In the genomic region with DNA sequence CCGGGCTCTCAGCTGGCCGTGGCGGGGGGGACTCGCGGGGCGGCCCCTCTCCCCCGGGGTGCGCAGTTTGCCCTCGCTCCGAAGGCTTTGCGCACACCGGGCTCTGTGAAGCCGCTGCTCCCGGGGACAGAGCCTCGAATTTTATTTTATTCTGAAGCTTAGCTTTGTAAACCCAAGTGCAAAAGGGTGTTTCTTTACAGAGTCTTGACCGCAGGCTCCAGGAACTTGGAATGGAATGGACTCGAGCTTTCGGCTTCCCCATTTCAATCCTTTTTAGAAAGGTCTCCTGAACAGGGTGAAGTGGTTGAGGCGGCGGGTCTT, we compare ENCODE assay signal across 2 cellular contexts.
TF ChIP-seq lines count a peak whose summit lies in the region.

No MANE protein-coding gene starts in this region.

TF ChIP-seq in GM23338, 12 proteins besides CTCF, POLR2A, EP300 and RAD21 (continued from another document):
- TF ChIP-seq EZH2phosphoT487 (IDR thresholded peaks at IDR 0.05; ENCODE audit: unreplicated experiment), result no peak
- TF ChIP-seq, protein P1, sequence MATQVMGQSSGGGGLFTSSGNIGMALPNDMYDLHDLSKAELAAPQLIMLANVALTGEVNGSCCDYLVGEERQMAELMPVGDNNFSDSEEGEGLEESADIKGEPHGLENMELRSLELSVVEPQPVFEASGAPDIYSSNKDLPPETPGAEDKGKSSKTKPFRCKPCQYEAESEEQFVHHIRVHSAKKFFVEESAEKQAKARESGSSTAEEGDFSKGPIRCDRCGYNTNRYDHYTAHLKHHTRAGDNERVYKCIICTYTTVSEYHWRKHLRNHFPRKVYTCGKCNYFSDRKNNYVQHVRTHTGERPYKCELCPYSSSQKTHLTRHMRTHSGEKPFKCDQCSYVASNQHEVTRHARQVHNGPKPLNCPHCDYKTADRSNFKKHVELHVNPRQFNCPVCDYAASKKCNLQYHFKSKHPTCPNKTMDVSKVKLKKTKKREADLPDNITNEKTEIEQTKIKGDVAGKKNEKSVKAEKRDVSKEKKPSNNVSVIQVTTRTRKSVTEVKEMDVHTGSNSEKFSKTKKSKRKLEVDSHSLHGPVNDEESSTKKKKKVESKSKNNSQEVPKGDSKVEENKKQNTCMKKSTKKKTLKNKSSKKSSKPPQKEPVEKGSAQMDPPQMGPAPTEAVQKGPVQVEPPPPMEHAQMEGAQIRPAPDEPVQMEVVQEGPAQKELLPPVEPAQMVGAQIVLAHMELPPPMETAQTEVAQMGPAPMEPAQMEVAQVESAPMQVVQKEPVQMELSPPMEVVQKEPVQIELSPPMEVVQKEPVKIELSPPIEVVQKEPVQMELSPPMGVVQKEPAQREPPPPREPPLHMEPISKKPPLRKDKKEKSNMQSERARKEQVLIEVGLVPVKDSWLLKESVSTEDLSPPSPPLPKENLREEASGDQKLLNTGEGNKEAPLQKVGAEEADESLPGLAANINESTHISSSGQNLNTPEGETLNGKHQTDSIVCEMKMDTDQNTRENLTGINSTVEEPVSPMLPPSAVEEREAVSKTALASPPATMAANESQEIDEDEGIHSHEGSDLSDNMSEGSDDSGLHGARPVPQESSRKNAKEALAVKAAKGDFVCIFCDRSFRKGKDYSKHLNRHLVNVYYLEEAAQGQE (IDR thresholded peaks at IDR 0.05; ENCODE audit: unreplicated experiment), result no peak
- TF ChIP-seq STAT1 (IDR thresholded peaks at IDR 0.05; ENCODE audit: unreplicated experiment), result no peak
- no peak for TF ChIP-seq EZH2 (IDR thresholded peaks at IDR 0.05; ENCODE audit: low read depth, unreplicated experiment)
- TF ChIP-seq ZNF331 (CRISPR knock-in tag; IDR thresholded peaks at IDR 0.05; ENCODE audit: low read depth), result no peak
- TF ChIP-seq POLR2AphosphoS5 (IDR thresholded peaks at IDR 0.05; ENCODE audit: low read depth), result no peak
- TF ChIP-seq, protein P2, sequence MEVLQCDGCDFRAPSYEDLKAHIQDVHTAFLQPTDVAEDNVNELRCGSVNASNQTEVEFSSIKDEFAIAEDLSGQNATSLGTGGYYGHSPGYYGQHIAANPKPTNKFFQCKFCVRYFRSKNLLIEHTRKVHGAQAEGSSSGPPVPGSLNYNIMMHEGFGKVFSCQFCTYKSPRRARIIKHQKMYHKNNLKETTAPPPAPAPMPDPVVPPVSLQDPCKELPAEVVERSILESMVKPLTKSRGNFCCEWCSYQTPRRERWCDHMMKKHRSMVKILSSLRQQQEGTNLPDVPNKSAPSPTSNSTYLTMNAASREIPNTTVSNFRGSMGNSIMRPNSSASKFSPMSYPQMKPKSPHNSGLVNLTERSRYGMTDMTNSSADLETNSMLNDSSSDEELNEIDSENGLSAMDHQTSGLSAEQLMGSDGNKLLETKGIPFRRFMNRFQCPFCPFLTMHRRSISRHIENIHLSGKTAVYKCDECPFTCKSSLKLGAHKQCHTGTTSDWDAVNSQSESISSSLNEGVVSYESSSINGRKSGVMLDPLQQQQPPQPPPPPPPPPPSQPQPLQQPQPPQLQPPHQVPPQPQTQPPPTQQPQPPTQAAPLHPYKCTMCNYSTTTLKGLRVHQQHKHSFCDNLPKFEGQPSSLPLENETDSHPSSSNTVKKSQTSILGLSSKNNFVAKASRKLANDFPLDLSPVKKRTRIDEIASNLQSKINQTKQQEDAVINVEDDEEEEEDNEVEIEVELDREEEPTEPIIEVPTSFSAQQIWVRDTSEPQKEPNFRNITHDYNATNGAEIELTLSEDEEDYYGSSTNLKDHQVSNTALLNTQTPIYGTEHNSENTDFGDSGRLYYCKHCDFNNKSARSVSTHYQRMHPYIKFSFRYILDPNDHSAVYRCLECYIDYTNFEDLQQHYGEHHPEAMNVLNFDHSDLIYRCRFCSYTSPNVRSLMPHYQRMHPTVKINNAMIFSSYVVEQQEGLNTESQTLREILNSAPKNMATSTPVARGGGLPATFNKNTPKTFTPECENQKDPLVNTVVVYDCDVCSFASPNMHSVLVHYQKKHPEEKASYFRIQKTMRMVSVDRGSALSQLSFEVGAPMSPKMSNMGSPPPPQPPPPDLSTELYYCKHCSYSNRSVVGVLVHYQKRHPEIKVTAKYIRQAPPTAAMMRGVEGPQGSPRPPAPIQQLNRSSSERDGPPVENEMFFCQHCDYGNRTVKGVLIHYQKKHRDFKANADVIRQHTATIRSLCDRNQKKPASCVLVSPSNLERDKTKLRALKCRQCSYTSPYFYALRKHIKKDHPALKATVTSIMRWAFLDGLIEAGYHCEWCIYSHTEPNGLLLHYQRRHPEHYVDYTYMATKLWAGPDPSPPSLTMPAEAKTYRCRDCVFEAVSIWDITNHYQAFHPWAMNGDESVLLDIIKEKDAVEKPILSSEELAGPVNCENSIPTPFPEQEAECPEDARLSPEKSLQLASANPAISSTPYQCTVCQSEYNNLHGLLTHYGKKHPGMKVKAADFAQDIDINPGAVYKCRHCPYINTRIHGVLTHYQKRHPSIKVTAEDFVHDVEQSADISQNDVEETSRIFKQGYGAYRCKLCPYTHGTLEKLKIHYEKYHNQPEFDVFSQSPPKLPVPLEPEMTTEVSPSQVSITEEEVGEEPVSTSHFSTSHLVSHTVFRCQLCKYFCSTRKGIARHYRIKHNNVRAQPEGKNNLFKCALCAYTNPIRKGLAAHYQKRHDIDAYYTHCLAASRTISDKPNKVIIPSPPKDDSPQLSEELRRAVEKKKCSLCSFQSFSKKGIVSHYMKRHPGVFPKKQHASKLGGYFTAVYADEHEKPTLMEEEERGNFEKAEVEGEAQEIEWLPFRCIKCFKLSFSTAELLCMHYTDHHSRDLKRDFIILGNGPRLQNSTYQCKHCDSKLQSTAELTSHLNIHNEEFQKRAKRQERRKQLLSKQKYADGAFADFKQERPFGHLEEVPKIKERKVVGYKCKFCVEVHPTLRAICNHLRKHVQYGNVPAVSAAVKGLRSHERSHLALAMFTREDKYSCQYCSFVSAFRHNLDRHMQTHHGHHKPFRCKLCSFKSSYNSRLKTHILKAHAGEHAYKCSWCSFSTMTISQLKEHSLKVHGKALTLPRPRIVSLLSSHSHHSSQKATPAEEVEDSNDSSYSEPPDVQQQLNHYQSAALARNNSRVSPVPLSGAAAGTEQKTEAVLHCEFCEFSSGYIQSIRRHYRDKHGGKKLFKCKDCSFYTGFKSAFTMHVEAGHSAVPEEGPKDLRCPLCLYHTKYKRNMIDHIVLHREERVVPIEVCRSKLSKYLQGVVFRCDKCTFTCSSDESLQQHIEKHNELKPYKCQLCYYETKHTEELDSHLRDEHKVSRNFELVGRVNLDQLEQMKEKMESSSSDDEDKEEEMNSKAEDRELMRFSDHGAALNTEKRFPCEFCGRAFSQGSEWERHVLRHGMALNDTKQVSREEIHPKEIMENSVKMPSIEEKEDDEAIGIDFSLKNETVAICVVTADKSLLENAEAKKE (CRISPR knock-in tag; IDR thresholded peaks at IDR 0.05), result no peak

TF ChIP-seq in WTC11, 78 proteins besides CTCF, POLR2A, EP300 and RAD21 (continued from another document):
- TF ChIP-seq SOX15 (CRISPR knock-in tag; IDR thresholded peaks at IDR 0.05) (no peak), JAZF1 (CRISPR knock-in tag; IDR thresholded peaks at IDR 0.05) (no peak), MXD4 (CRISPR knock-in tag; IDR thresholded peaks at IDR 0.05; ENCODE audit: borderline replicate concordance) (no peak), SMAD4 (CRISPR knock-in tag; IDR thresholded peaks at IDR 0.05) (no peak), CREM (CRISPR knock-in tag; IDR thresholded peaks at IDR 0.05) (no peak), ZNF232 (CRISPR knock-in tag; IDR thresholded peaks at IDR 0.05) (no peak), NR2C2 (CRISPR knock-in tag; IDR thresholded peaks at IDR 0.05) (no peak), TP53 (CRISPR knock-in tag; IDR thresholded peaks at IDR 0.05) (no peak)
- TF ChIP-seq, protein P3, sequence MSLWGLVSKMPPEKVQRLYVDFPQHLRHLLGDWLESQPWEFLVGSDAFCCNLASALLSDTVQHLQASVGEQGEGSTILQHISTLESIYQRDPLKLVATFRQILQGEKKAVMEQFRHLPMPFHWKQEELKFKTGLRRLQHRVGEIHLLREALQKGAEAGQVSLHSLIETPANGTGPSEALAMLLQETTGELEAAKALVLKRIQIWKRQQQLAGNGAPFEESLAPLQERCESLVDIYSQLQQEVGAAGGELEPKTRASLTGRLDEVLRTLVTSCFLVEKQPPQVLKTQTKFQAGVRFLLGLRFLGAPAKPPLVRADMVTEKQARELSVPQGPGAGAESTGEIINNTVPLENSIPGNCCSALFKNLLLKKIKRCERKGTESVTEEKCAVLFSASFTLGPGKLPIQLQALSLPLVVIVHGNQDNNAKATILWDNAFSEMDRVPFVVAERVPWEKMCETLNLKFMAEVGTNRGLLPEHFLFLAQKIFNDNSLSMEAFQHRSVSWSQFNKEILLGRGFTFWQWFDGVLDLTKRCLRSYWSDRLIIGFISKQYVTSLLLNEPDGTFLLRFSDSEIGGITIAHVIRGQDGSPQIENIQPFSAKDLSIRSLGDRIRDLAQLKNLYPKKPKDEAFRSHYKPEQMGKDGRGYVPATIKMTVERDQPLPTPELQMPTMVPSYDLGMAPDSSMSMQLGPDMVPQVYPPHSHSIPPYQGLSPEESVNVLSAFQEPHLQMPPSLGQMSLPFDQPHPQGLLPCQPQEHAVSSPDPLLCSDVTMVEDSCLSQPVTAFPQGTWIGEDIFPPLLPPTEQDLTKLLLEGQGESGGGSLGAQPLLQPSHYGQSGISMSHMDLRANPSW (CRISPR knock-in tag; conservative IDR thresholded peaks at IDR 0.05; ENCODE audit: low read depth), result no peak
